In the genomic region with DNA sequence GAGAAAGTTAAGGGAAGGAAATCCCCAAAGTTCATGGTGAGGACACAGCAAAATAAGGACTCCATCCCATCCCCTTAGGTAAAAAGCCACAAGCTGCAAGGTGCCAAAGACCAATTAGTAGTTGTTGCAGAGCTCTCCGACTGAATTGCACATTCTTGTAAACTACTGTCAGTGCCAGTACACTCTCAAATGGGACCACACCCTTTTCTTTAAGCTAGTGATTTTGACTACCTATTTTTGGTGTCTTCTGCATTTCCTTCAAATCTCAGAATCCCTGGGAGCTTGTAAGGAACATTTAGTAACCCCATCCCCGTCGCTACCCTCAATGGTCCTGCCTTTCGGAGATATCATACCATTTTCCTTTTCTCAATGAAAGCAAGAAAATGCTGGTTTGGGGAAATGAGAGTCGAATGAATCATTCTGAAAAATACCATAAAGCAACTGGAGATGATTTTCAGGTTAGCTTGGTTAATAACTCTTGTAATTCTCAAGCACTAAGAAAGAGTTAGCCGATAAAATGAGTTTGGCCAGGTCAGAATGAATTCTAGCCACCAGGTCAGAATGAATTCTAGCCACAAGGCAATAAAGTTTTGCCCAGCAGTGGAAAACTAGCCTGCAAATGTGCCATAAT, we compare ENCODE assay signal across 12 cellular contexts. TPM values are rescaled to one million over a fixed set of nuclear protein-coding genes. Genes with fewer than 3 reads are reported as not detected.
DNase-seq lines count a peak whose midpoint lies in the region; ATAC-seq and TF ChIP-seq lines count a peak whose summit lies in the region.
"Had no signal": no experiment of that assay in that cellular context is flagged by ENCODE, and none has a peak within 500 bp of the region (broad histone marks: within the 10 kb centered on the region; RNA-seq: fewer than 3 reads in every experiment).

No MANE protein-coding gene starts in this region.

- ATAC-seq in GM19023 (IDR thresholded peaks at IDR 0.05; ENCODE audit: unreplicated experiment) (peak; percentile 50), GM21723 (IDR thresholded peaks at IDR 0.05; ENCODE audit: unreplicated experiment) (peak; percentile 67), HG03175 (IDR thresholded peaks at IDR 0.05; ENCODE audit: unreplicated experiment) (peak; percentile 61)
- ATAC-seq: activated T-helper 17 cell treated with anti-CD3 and anti-CD28 coated beads, Interleukin-2, amount 50 U/mL, for 72 hours had no signal

- no peak overlapping the region for H3K27ac Mint-ChIP-seq in osteocyte (ENCODE audit: unreplicated experiment)
- H3K27ac Mint-ChIP-seq: activated T-helper 17 cell treated with anti-CD3 and anti-CD28 coated beads, Interleukin-2, amount 50 U/mL, for 72 hours; neural progenitor cell had no signal

- peaks cover 7% of the 10 kb centered on the region for H3K36me3 Mint-ChIP-seq in osteocyte (ENCODE audit: unreplicated experiment)
- H3K36me3 Mint-ChIP-seq: neural progenitor cell had no signal

- peaks cover 9% of the 10 kb centered on the region for H3K9me3 Mint-ChIP-seq in osteocyte (ENCODE audit: unreplicated experiment)
- H3K9me3 Mint-ChIP-seq: activated T-helper 17 cell treated with anti-CD3 and anti-CD28 coated beads, Interleukin-2, amount 50 U/mL, for 72 hours had no signal

- peaks cover 3% of the 10 kb centered on the region for H3K4me1 Mint-ChIP-seq in osteocyte (ENCODE audit: unreplicated experiment)
- H3K4me1 Mint-ChIP-seq: activated T-helper 17 cell treated with anti-CD3 and anti-CD28 coated beads, Interleukin-2, amount 50 U/mL, for 72 hours; neural progenitor cell had no signal

- H3K4me3 Mint-ChIP-seq in osteocyte (ENCODE audit: unreplicated experiment) = no peak overlapping the region
- H3K4me3 Mint-ChIP-seq: activated T-helper 17 cell treated with anti-CD3 and anti-CD28 coated beads, Interleukin-2, amount 50 U/mL, for 72 hours; neural progenitor cell had no signal

- DNase-seq in renal cortical epithelial cell (ENCODE audit: low read depth) = peak; percentile 25
- no peak for DNase-seq in pons (ENCODE audit: low spot score)
- DNase-seq in osteocyte (ENCODE audit: extremely low spot score, unreplicated experiment) = no peak
- DNase-seq in NCI-H774 (lab: John Stamatoyannopoulos, UW) = no peak
- DNase-seq: kidney glomerular epithelial cell; RPMI8226; stimulated activated naive CD4-positive, alpha-beta T cell had no signal

- peaks cover 5% of the 10 kb centered on the region for H3K27me3 Mint-ChIP-seq in osteocyte (ENCODE audit: unreplicated experiment)
- H3K27me3 Mint-ChIP-seq: activated T-helper 17 cell treated with anti-CD3 and anti-CD28 coated beads, Interleukin-2, amount 50 U/mL, for 72 hours had no signal

- TF ChIP-seq CTCF in osteocyte (IDR thresholded peaks at IDR 0.05) = no peak

RNA-seq across cellular contexts. Expression of gene HMGN3, which starts 5.2 kb away (rescaled TPM):
- total RNA-seq in renal cortical epithelial cell (69.6 and 128 TPM in 2 replicates), osteocyte (50.1 and 55.0 TPM in 2 replicates)
